Comparison of ENCODE assay signal across 28 cellular contexts in genomic region chr11:1501421-1502167, GRCh38. TPM values are rescaled to one million over a fixed set of nuclear protein-coding genes. Genes with fewer than 3 reads are reported as not detected.
A peak's percentile ranks its signal among the peaks of the same experiment; 100 is the strongest.
DNase-seq lines count a peak whose midpoint lies in the region; ATAC-seq and TF ChIP-seq lines count a peak whose summit lies in the region.
"Had no signal": no experiment of that assay in that cellular context is flagged by ENCODE, and none has a peak within 500 bp of the region (broad histone marks: within the 10 kb centered on the region; RNA-seq: fewer than 3 reads in every experiment).

No MANE protein-coding gene starts in this region.

- no peak overlapping the region for H3K9ac ChIP-seq in colonic mucosa (ENCODE audit: low read depth in 2 of 2, low read length in 2 of 2)
- H3K9ac ChIP-seq: KMS-11 had no signal

- no peaks in the 10 kb centered on the region for H3K4me1 ChIP-seq in CD8-positive, alpha-beta T cell (ENCODE audit: insufficient read depth, low read length)
- peaks cover 0 to 68% (median 48%) of the 10 kb centered on the region in 4 donors for H3K4me1 ChIP-seq in sigmoid colon
- no peaks in the 10 kb centered on the region for H3K4me1 ChIP-seq in colonic mucosa

- no peaks in the 10 kb centered on the region for H3K9me3 ChIP-seq in CD8-positive, alpha-beta T cell (ENCODE audit: low read length)
- H3K9me3 ChIP-seq in sigmoid colon (no peaks in the 10 kb centered on the region), colonic mucosa (no peaks in the 10 kb centered on the region)
- H3K9me3 ChIP-seq: left lung, upper lobe of right lung had no signal

- H3K4me1 Mint-ChIP-seq in CD8-positive, alpha-beta T cell (ENCODE audit: low read depth) = peaks cover 54% of the 10 kb centered on the region

- intact Hi-C loops in CD8-positive, alpha-beta T cell (cut with DNase I, micrococcal nuclease) = no loop called here
- intact Hi-C loops in left ventricle myocardium superior (cut with micrococcal nuclease) (no loop called here), sigmoid colon (cut with DNase I) (loop anchor here (2.0 to 10.0 kb wide), 2 partner anchors 13 to 197 kb away; partner anchors contain the start of gene TOLLIP), colonic mucosa (cut with DNase I) (no loop called here)

- peak overlapping the region; percentile 42 for H3K27ac Mint-ChIP-seq in CD8-positive, alpha-beta T cell
- H3K27ac Mint-ChIP-seq: activated CD8-positive, alpha-beta T cell treated with anti-CD3 and anti-CD28 coated beads for 36 hours; T-helper 1 cell treated with Interleukin-12 subunit alpha and Interleukin-12 subunit beta and Interleukin-4 antibody, amounts not matched to agents 30 μg/mL and 1 μg/mL, for 36 hours had no signal

- CTCF ChIA-PET in CD8-positive, alpha-beta T cell (lab: Charles Lee) = no interaction called here

- POLR2A ChIA-PET in CD8-positive, alpha-beta T cell (lab: Charles Lee) = no interaction called here

- no peak overlapping the region for H3K4me3 ChIP-seq in CD8-positive, alpha-beta T cell (ENCODE audit: low read depth, low read length)
- H3K4me3 ChIP-seq in sigmoid colon (no peak overlapping the region), colonic mucosa (no peak overlapping the region)
- H3K4me3 ChIP-seq: left lung, SK-N-MC, upper lobe of right lung had no signal

- WGBS in sigmoid colon, 2 donors = 93 to 94% methylated on average over 25 of the region's 25 CpGs

- peak in 1 of 7 experiments; percentile 14 for DNase-seq in CD8-positive, alpha-beta T cell
- DNase-seq in left ventricle myocardium superior = peak; percentile 77
- no peak for DNase-seq in sigmoid colon
- DNase-seq in HUDEP-2 (lab: John Stamatoyannopoulos, UW; ENCODE audit: unreplicated experiment in 76 of 76) = no peak
- no peak for DNase-seq in colonic mucosa
- DNase-seq: activated CD4-positive, alpha-beta T cell treated with anti-CD3 and anti-CD28 coated beads for 1 hour; activated CD8-positive, alpha-beta T cell treated with anti-CD3 and anti-CD28 coated beads for 36 hours; brain microvascular endothelial cell; Calu3; DND-41; effector memory CD4-positive, alpha-beta T cell; erythroblast; midbrain; MM.1S; naive thymus-derived CD8-positive, alpha-beta T cell; NCI-H2081; NCI-H226; NCI-H774; retina; stimulated activated CD4-positive, alpha-beta T cell treated with anti-CD3 and anti-CD28 coated beads, Interleukin-12 subunit alpha, Interleukin-12 subunit beta, amount 100 ng/mL, for 4 hours; stimulated activated CD4-positive, alpha-beta T cell treated with anti-CD3 and anti-CD28 coated beads, Interleukin-4, amount 100 ng/mL, for 1 hour had no signal

- H3K36me3 Mint-ChIP-seq in CD8-positive, alpha-beta T cell = peaks cover 45% of the 10 kb centered on the region

- no peaks in the 10 kb centered on the region for H3K27me3 ChIP-seq in CD8-positive, alpha-beta T cell (ENCODE audit: insufficient read depth, low read length)
- H3K27me3 ChIP-seq in sigmoid colon (no peaks in the 10 kb centered on the region), colonic mucosa (no peaks in the 10 kb centered on the region)
- H3K27me3 ChIP-seq: brain microvascular endothelial cell, left lung, upper lobe of right lung had no signal

- TF ChIP-seq POLR2A in sigmoid colon (IDR thresholded peaks at IDR 0.05) = no peak

- no peak overlapping the region for H3K27ac ChIP-seq in CD8-positive, alpha-beta T cell (ENCODE audit: low read depth, low read length)
- H3K27ac ChIP-seq in VCaP (peak overlapping the region; percentile 86), sigmoid colon (peak overlapping the region in 3 of 4 donors; percentile 62 to 75 (median 73)), colonic mucosa (no peak overlapping the region)
- H3K27ac ChIP-seq: brain microvascular endothelial cell, KMS-11, left lung, SK-N-MC, upper lobe of right lung had no signal

- no peak for TF ChIP-seq CTCF in CD8-positive, alpha-beta T cell (IDR thresholded peaks at IDR 0.05)
- no peak for TF ChIP-seq CTCF in VCaP (conservative IDR thresholded peaks at IDR 0.05)
- no peak for TF ChIP-seq CTCF in sigmoid colon (IDR thresholded peaks at IDR 0.05)
- no peak for TF ChIP-seq CTCF in colonic mucosa (IDR thresholded peaks at IDR 0.05)

- TF ChIP-seq EP300 in sigmoid colon (IDR thresholded peaks at IDR 0.05) = no peak

- H3K36me3 ChIP-seq in CD8-positive, alpha-beta T cell (ENCODE audit: insufficient read depth, low read length) = no peaks in the 10 kb centered on the region
- H3K36me3 ChIP-seq in sigmoid colon (no peaks in the 10 kb centered on the region), colonic mucosa (no peaks in the 10 kb centered on the region)
- H3K36me3 ChIP-seq: brain microvascular endothelial cell, upper lobe of right lung had no signal

- no peak overlapping the region for H3K4me3 Mint-ChIP-seq in CD8-positive, alpha-beta T cell
- H3K4me3 Mint-ChIP-seq: activated CD8-positive, alpha-beta T cell treated with anti-CD3 and anti-CD28 coated beads for 36 hours; T-helper 1 cell treated with Interleukin-12 subunit alpha and Interleukin-12 subunit beta and Interleukin-4 antibody, amounts not matched to agents 30 μg/mL and 1 μg/mL, for 36 hours had no signal

- no peaks in the 10 kb centered on the region for H3K27me3 Mint-ChIP-seq in CD8-positive, alpha-beta T cell (ENCODE audit: low read depth)
- H3K27me3 Mint-ChIP-seq: activated CD8-positive, alpha-beta T cell treated with anti-CD3 and anti-CD28 coated beads for 36 hours; naive thymus-derived CD8-positive, alpha-beta T cell had no signal

- no peaks in the 10 kb centered on the region for H3K9me3 Mint-ChIP-seq in CD8-positive, alpha-beta T cell
- H3K9me3 Mint-ChIP-seq: activated CD8-positive, alpha-beta T cell treated with anti-CD3 and anti-CD28 coated beads for 36 hours; naive thymus-derived CD8-positive, alpha-beta T cell; T-helper 1 cell treated with Interleukin-12 subunit alpha and Interleukin-12 subunit beta and Interleukin-4 antibody, amounts not matched to agents 30 μg/mL and 1 μg/mL, for 36 hours had no signal

- no peak for ATAC-seq in CD8-positive, alpha-beta T cell
- ATAC-seq in left ventricle myocardium superior (peak; percentile 68), HG02642 (IDR thresholded peaks at IDR 0.05; ENCODE audit: poor library complexity, unreplicated experiment) (no peak)
- ATAC-seq: activated CD8-positive, alpha-beta T cell treated with anti-CD3 and anti-CD28 coated beads for 36 hours; left lung; naive thymus-derived CD8-positive, alpha-beta T cell; upper lobe of right lung had no signal

RNA-seq across cellular contexts. Expression of gene MOB2, which starts 15.0 kb away (rescaled TPM):
- total RNA-seq in CD8-positive, alpha-beta T cell = 10 to 100 TPM; 33.2 to 37.3 TPM
- total RNA-seq in left ventricle myocardium superior = 52.8 TPM
- 10 to 100 TPM; 68.6 to 88.9 (median 71.5) TPM for total RNA-seq in sigmoid colon
- polyA plus RNA-seq in sigmoid colon = 10 to 100 TPM; 46.2 to 55.0 (median 53.5) TPM
- total RNA-seq in colonic mucosa = 10 to 100 TPM; 41.6 to 49.2 TPM

Comparison
In these comparisons a context has a peak if more than half of its experiments do, and no peak if none do; other contexts are left out.
1. H3K27ac ChIP-seq: peak in VCaP (single experiment) and sigmoid colon (3 of 4); none in CD8-positive, alpha-beta T cell (single experiment) and colonic mucosa (single experiment).